In the genomic region with DNA sequence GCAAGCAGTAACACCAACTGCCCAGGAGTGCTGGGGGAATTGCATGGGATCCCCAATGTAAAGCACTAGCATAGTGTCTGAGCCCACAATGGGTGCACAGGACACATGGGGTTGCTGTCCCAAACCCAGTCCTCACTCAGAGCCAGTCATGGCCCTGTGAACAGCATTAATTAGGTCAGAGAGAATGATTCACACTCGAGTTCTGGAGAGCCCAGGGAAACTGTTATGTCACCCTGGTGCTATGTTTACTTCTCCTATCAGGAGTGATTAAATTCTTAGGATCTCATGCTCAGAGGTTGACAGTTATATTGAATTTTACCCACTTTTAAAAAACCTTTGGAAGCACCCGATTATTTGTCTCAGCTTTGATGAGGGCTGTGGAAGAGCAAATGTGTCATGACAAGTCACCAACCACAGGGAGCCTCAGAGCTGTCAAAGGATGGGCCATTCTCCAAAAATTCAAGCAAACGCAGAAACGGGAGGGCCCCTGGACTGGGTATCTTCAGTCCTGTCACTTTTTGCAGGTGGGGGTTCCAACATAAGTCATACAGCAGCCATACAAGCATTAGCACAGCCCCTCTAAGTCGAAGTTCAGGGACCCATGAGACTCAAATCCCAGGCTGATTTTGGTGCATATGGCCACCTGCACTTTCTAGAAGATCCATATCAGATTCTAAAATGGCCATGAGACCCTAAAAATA, we compare ENCODE assay signal across 1 cellular context.
TF ChIP-seq lines count a peak whose summit lies in the region.

No MANE protein-coding gene starts in this region.

TF ChIP-seq in K562, 482 proteins besides CTCF, POLR2A, EP300 and RAD21:
- TF ChIP-seq, protein P1, sequence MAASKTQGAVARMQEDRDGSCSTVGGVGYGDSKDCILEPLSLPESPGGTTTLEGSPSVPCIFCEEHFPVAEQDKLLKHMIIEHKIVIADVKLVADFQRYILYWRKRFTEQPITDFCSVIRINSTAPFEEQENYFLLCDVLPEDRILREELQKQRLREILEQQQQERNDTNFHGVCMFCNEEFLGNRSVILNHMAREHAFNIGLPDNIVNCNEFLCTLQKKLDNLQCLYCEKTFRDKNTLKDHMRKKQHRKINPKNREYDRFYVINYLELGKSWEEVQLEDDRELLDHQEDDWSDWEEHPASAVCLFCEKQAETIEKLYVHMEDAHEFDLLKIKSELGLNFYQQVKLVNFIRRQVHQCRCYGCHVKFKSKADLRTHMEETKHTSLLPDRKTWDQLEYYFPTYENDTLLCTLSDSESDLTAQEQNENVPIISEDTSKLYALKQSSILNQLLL (CRISPR knock-in tag; IDR thresholded peaks at IDR 0.05; ENCODE audit: borderline replicate concordance) = 0 out of 2 replicates have a peak, but pooled peaks have one; percentile 13
- TF ChIP-seq, protein P2, sequence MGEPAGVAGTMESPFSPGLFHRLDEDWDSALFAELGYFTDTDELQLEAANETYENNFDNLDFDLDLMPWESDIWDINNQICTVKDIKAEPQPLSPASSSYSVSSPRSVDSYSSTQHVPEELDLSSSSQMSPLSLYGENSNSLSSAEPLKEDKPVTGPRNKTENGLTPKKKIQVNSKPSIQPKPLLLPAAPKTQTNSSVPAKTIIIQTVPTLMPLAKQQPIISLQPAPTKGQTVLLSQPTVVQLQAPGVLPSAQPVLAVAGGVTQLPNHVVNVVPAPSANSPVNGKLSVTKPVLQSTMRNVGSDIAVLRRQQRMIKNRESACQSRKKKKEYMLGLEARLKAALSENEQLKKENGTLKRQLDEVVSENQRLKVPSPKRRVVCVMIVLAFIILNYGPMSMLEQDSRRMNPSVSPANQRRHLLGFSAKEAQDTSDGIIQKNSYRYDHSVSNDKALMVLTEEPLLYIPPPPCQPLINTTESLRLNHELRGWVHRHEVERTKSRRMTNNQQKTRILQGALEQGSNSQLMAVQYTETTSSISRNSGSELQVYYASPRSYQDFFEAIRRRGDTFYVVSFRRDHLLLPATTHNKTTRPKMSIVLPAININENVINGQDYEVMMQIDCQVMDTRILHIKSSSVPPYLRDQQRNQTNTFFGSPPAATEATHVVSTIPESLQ (CRISPR knock-in tag; IDR thresholded peaks at IDR 0.05) = no peak
- TF ChIP-seq JUND (IDR thresholded peaks at IDR 0.05; ENCODE audit: borderline replicate concordance, low read depth, low read length) (no peak), JUND (tag; IDR thresholded peaks at IDR 0.05; ENCODE audit: borderline replicate concordance, low read depth, low read length) (0 out of 3 replicates have a peak, but pooled peaks have one; percentile 15)
